ENCODE assay signal across 19 cellular contexts in genomic region chr14:68099348-68100045, GRCh38.
DNase-seq lines count a peak whose midpoint lies in the region; ATAC-seq and TF ChIP-seq lines count a peak whose summit lies in the region.
"Had no signal": no experiment of that assay in that cellular context is flagged by ENCODE, and none has a peak within 500 bp of the region (broad histone marks: within the 10 kb centered on the region; RNA-seq: fewer than 3 reads in every experiment).

No MANE protein-coding gene starts in this region.

- H3K4me1 ChIP-seq in hepatocyte (ENCODE audit: insufficient read depth) (peaks cover 10% of the 10 kb centered on the region), upper lobe of right lung (peaks cover 10% of the 10 kb centered on the region)
- H3K4me1 ChIP-seq: colonic mucosa had no signal

- CTCF ChIA-PET in Calu3 (lab: Charles Lee), result no interaction called here

- H3K79me2 ChIP-seq in hepatocyte, result no peaks in the 10 kb centered on the region

- no peak overlapping the region for H3K4me3 Mint-ChIP-seq in progenitor cell of endocrine pancreas (ENCODE audit: low read depth)
- no peak overlapping the region for H3K4me3 Mint-ChIP-seq in Calu3 (ENCODE audit: low read depth, unreplicated experiment)
- H3K4me3 Mint-ChIP-seq: activated CD4-positive, alpha-beta T cell treated with anti-CD3 and anti-CD28 coated beads, Interleukin-2, amount 10 ng/mL, durations not matched to agents 7 days and 5 days; memory B cell; neural crest cell had no signal

- intact Hi-C loops in upper lobe of right lung (cut with DNase I), result no loop called here
- intact Hi-C loops in Calu3 (cut with micrococcal nuclease; ENCODE audit: unreplicated experiment), result no loop called here

- H3K36me3 Mint-ChIP-seq in progenitor cell of endocrine pancreas (ENCODE audit: insufficient read depth) (peaks cover 31% of the 10 kb centered on the region), Calu3 (ENCODE audit: insufficient read depth, unreplicated experiment) (no peaks in the 10 kb centered on the region)

- H3K9me3 ChIP-seq in hepatocyte (ENCODE audit: low read depth) (peaks cover 4% of the 10 kb centered on the region), upper lobe of right lung (peaks cover 12% of the 10 kb centered on the region), MG63 (peaks cover 9% of the 10 kb centered on the region; the same call in 1 of the 2 replicates)
- H3K9me3 ChIP-seq: colonic mucosa had no signal

- H3K9me3 Mint-ChIP-seq in progenitor cell of endocrine pancreas (ENCODE audit: low read depth) (peaks cover 37% of the 10 kb centered on the region), Calu3 (ENCODE audit: low read depth, unreplicated experiment) (peaks cover 15% of the 10 kb centered on the region)

- H3K27me3 Mint-ChIP-seq in progenitor cell of endocrine pancreas, result no peaks in the 10 kb centered on the region
- H3K27me3 Mint-ChIP-seq in Calu3 (ENCODE audit: unreplicated experiment), result no peaks in the 10 kb centered on the region
- H3K27me3 Mint-ChIP-seq: activated CD4-positive, alpha-beta T cell treated with anti-CD3 and anti-CD28 coated beads, Interleukin-2, amount 10 ng/mL, durations not matched to agents 7 days and 5 days; memory B cell had no signal

- TF ChIP-seq CTCF in hepatocyte (IDR thresholded peaks at IDR 0.05; ENCODE audit: poor library complexity), result no peak
- no peak for TF ChIP-seq CTCF in progenitor cell of endocrine pancreas (IDR thresholded peaks at IDR 0.05; ENCODE audit: unreplicated experiment)
- no peak for TF ChIP-seq CTCF in upper lobe of right lung (IDR thresholded peaks at IDR 0.05)
- no peak for TF ChIP-seq CTCF in Calu3 (IDR thresholded peaks at IDR 0.05; ENCODE audit: unreplicated experiment)

- 62% methylated on average over 5 of the region's 5 CpGs for whole genome bisulfite sequencing in hepatocyte (ENCODE audit: low lambda C conversion rate, missing lambda C conversion rate)

- H4K20me1 ChIP-seq in hepatocyte (ENCODE audit: insufficient read depth, poor library complexity, severe bottlenecking), result no peaks in the 10 kb centered on the region

- H3K4me2 ChIP-seq in hepatocyte, result peak overlapping the region; percentile 14

- DNase-seq in astrocyte of the hippocampus (ENCODE audit: low read depth, low spot score) (peak; percentile 93), hepatocyte (ENCODE audit: low spot score) (no peak), progenitor cell of endocrine pancreas (ENCODE audit: low spot score, unreplicated experiment) (no peak), upper lobe of right lung (no peak), SW480 (ENCODE audit: low spot score) (no peak), Calu3 (no peak), MG63 (no peak)
- DNase-seq: activated CD4-positive, alpha-beta T cell treated with anti-CD3 and anti-CD28 coated beads, Interleukin-2, amount 10 ng/mL, durations not matched to agents 7 days and 5 days; activated CD8-positive, alpha-beta memory T cell treated with anti-CD3 and anti-CD28 coated beads, Interleukin-2, amount 50 U/mL, for 48 hours; amniotic stem cell; colonic mucosa; NCI-H2029 treated with DMSO at 0.1 percent for 48 hours; NCI-H510A; retina; stimulated activated naive CD4-positive, alpha-beta T cell had no signal

- H3K27ac ChIP-seq in hepatocyte, result peak overlapping the region; percentile 20
- no peak overlapping the region for H3K27ac ChIP-seq in upper lobe of right lung
- H3K27ac ChIP-seq: colonic mucosa had no signal

- H3K27me3 ChIP-seq in hepatocyte (no peaks in the 10 kb centered on the region), upper lobe of right lung (no peaks in the 10 kb centered on the region), MG63 (no peaks in the 10 kb centered on the region)
- H3K27me3 ChIP-seq: colonic mucosa had no signal

- BruUV-seq in Calu3 (replicated peaks; lab: Mats Ljungman, UMichigan), result no TSS peak

- H3K36me3 ChIP-seq in hepatocyte (replicated peaks; ENCODE audit: insufficient read depth, low read depth), result no peaks in the 10 kb centered on the region
- H3K36me3 ChIP-seq in upper lobe of right lung, result no peaks in the 10 kb centered on the region
- H3K36me3 ChIP-seq in MG63, result peaks cover 4% of the 10 kb centered on the region; the same call in 1 of the 2 replicates
- H3K36me3 ChIP-seq: colonic mucosa had no signal

- H3K27ac Mint-ChIP-seq in progenitor cell of endocrine pancreas, result peak overlapping the region; percentile 64
- no peak overlapping the region for H3K27ac Mint-ChIP-seq in Calu3 (ENCODE audit: unreplicated experiment)
- H3K27ac Mint-ChIP-seq: activated CD4-positive, alpha-beta T cell treated with anti-CD3 and anti-CD28 coated beads, Interleukin-2, amount 10 ng/mL, durations not matched to agents 7 days and 5 days; memory B cell had no signal

- H3K4me3 ChIP-seq in hepatocyte (no peak overlapping the region), upper lobe of right lung (no peak overlapping the region), MG63 (no peak overlapping the region)
- H3K4me3 ChIP-seq: colonic mucosa, K562 had no signal

- H3K4me1 Mint-ChIP-seq in progenitor cell of endocrine pancreas (ENCODE audit: low read depth) (peaks cover 7% of the 10 kb centered on the region), Calu3 (ENCODE audit: low read depth, unreplicated experiment) (peaks cover 4% of the 10 kb centered on the region)
- H3K4me1 Mint-ChIP-seq: activated CD4-positive, alpha-beta T cell treated with anti-CD3 and anti-CD28 coated beads, Interleukin-2, amount 10 ng/mL, durations not matched to agents 7 days and 5 days; memory B cell; neural crest cell had no signal

- ATAC-seq in upper lobe of right lung, result peak; percentile 78
- ATAC-seq in HG03457 (IDR thresholded peaks at IDR 0.05; ENCODE audit: unreplicated experiment), result no peak
- ATAC-seq: K562 had no signal

- H3K9me2 ChIP-seq in hepatocyte (replicated peaks; ENCODE audit: insufficient read depth), result no peaks in the 10 kb centered on the region

- no peak overlapping the region for H2AFZ ChIP-seq in hepatocyte
